ENCODE assay signal across 20 cellular contexts in the genomic region with DNA sequence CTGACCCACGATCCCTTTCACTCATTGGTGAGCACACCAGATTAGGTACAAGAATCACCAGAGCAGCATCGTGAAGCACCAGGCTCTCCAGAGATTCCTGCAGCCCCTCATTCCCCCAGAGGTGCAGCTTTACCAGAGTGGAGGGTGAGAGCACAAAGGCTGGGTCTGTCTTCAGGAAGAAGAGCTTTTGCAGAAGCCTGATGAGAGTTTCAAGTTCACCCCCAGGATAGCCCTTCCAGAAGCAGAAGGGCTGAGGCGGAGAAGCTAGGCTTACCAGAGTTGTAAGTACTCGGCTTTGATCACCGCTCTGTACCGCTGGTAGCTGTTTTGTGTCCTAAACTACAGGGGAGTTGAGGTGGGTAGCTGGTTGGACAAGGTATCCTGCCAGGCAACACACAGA.
"Had no signal": no experiment of that assay in that cellular context is flagged by ENCODE, and none has a peak within 500 bp of the region (broad histone marks: within the 10 kb centered on the region; RNA-seq: fewer than 3 reads in every experiment).

No MANE protein-coding gene starts in this region.

- H3K27me3 ChIP-seq: ascending aorta, cardiac muscle cell, dorsolateral prefrontal cortex, right atrium auricular region, testis, upper lobe of right lung had no signal

- H3K27ac Mint-ChIP-seq: activated naive CD4-positive, alpha-beta T cell treated with anti-CD3 and anti-CD28 coated beads for 36 hours; activated naive CD8-positive, alpha-beta T cell treated with anti-CD3 and anti-CD28 coated beads, Interleukin-2, amount 50 U/mL, for 24 hours; activated T-helper 2 cell treated with anti-CD3 and anti-CD28 coated beads, Interferon-gamma antibody, Interleukin-2, Interleukin-4, amounts not matched to agents 10 μg/mL and 5 μg/mL and 100 μg/mL, durations not matched to agents 14 hours and 24 hours and 36 hours; stimulated activated naive CD8-positive, alpha-beta T cell treated with anti-CD3 and anti-CD28 coated beads, Interleukin-15, amount 100 ng/mL, for 72 hours; T-helper 1 cell treated with Interleukin-12 subunit alpha and Interleukin-12 subunit beta and Interleukin-4 antibody, amounts not matched to agents 30 μg/mL and 1 μg/mL, for 36 hours had no signal

- H3K27me3 Mint-ChIP-seq: stimulated activated naive CD8-positive, alpha-beta T cell treated with anti-CD3 and anti-CD28 coated beads, Interleukin-15, amount 100 ng/mL, for 72 hours had no signal

- FAIRE-seq: islet of Langerhans had no signal

- ATAC-seq: activated naive CD8-positive, alpha-beta T cell treated with anti-CD3 and anti-CD28 coated beads, Interleukin-2, amount 50 U/mL, for 24 hours; esophagus mucosa; left colon; stimulated activated naive CD8-positive, alpha-beta T cell treated with anti-CD3 and anti-CD28 coated beads, Interleukin-15, amount 100 ng/mL, for 72 hours; upper lobe of right lung had no signal

- H3K9me3 ChIP-seq: ascending aorta, neutrophil, right atrium auricular region, testis, upper lobe of right lung had no signal

- H3K9me3 Mint-ChIP-seq: activated naive CD4-positive, alpha-beta T cell treated with anti-CD3 and anti-CD28 coated beads for 36 hours; activated naive CD8-positive, alpha-beta T cell treated with anti-CD3 and anti-CD28 coated beads, Interleukin-2, amount 50 U/mL, for 24 hours; activated T-helper 2 cell treated with anti-CD3 and anti-CD28 coated beads, Interferon-gamma antibody, Interleukin-2, Interleukin-4, amounts not matched to agents 10 μg/mL and 5 μg/mL and 100 μg/mL, durations not matched to agents 14 hours and 24 hours and 36 hours; stimulated activated naive CD8-positive, alpha-beta T cell treated with anti-CD3 and anti-CD28 coated beads, Interleukin-15, amount 100 ng/mL, for 72 hours; T-helper 1 cell treated with Interleukin-12 subunit alpha and Interleukin-12 subunit beta and Interleukin-4 antibody, amounts not matched to agents 30 μg/mL and 1 μg/mL, for 36 hours had no signal

- H3K4me3 Mint-ChIP-seq: activated naive CD4-positive, alpha-beta T cell treated with anti-CD3 and anti-CD28 coated beads for 36 hours; activated naive CD8-positive, alpha-beta T cell treated with anti-CD3 and anti-CD28 coated beads, Interleukin-2, amount 50 U/mL, for 24 hours; stimulated activated naive CD8-positive, alpha-beta T cell treated with anti-CD3 and anti-CD28 coated beads, Interleukin-15, amount 100 ng/mL, for 72 hours; T-helper 1 cell treated with Interleukin-12 subunit alpha and Interleukin-12 subunit beta and Interleukin-4 antibody, amounts not matched to agents 30 μg/mL and 1 μg/mL, for 36 hours had no signal

- H3K4me3 ChIP-seq: ascending aorta, cardiac muscle cell, dorsolateral prefrontal cortex, lung, right atrium auricular region, testis, upper lobe of right lung had no signal

- DNase-seq: activated CD4-positive, alpha-beta T cell treated with anti-CD3 and anti-CD28 coated beads for 4 hours; activated CD8-positive, alpha-beta memory T cell treated with anti-CD3 and anti-CD28 coated beads for 24 hours; activated naive CD4-positive, alpha-beta T cell treated with anti-CD3 and anti-CD28 coated beads for 36 hours; activated naive CD8-positive, alpha-beta T cell treated with anti-CD3 and anti-CD28 coated beads, Interleukin-2, amount 50 U/mL, for 24 hours; dorsolateral prefrontal cortex; left colon; stimulated activated CD4-positive, alpha-beta T cell treated with anti-CD3 and anti-CD28 coated beads, Interleukin-4, amount 100 ng/mL, for 1 hour; stimulated activated naive CD8-positive, alpha-beta T cell treated with anti-CD3 and anti-CD28 coated beads, Interleukin-15, amount 100 ng/mL, for 72 hours; testis; upper lobe of right lung; WERI-Rb-1 had no signal

- H3K27ac ChIP-seq: ascending aorta, cardiac muscle cell, neutrophil, right atrium auricular region, upper lobe of right lung, WERI-Rb-1 had no signal
